In the genomic region with DNA sequence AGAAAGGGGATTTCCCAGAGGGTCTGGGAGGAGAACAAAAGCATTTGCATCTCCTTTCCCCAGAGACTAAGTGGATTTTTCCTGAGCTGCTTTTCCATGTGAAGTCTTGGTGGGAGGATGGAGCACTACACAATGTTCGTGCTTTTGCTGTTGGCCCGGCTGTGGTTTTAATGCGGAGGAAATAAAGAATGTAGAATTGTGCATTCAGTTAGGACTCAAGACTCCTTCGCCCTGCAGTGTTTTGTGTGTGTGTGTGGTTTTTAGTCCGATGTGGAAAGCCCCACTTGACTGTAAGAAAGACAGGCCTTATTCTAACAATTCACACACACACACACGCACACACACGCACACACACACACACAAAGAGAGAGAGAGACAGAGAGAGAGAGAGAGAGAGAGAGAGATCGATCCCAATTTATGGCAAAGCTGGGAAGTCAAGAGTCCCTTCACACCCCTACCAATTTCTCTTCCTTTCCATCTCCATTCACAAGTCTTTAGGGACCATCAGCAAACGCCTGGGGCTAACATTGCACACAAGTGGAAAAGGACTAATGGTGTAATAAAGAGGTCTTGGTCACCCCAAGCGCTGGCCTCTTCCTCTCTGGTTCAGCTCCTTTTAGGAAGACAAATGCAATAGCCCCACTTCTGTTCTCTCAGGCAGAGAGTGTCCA, we compare ENCODE assay signal across 9 cellular contexts. TPM values are rescaled to one million over a fixed set of nuclear protein-coding genes. Genes with fewer than 3 reads are reported as not detected.
DNase-seq lines count a peak whose midpoint lies in the region; ATAC-seq and TF ChIP-seq lines count a peak whose summit lies in the region.
"Had no signal": no experiment of that assay in that cellular context is flagged by ENCODE, and none has a peak within 500 bp of the region (broad histone marks: within the 10 kb centered on the region; RNA-seq: fewer than 3 reads in every experiment).

No MANE protein-coding gene starts in this region.

- no peaks in the 10 kb centered on the region for H3K27me3 Mint-ChIP-seq in brain
- peaks cover 0 to 4% (median 0%) of the 10 kb centered on the region in 5 donors for H3K27me3 Mint-ChIP-seq in naive thymus-derived CD4-positive, alpha-beta T cell

- H3K4me3 ChIP-seq in naive thymus-derived CD4-positive, alpha-beta T cell (ENCODE audit: low read length): no peak overlapping the region
- H3K4me3 ChIP-seq in Karpas-422 (ENCODE audit: low read length) (no peak overlapping the region), psoas muscle (no peak overlapping the region)

- H3K4me1 Mint-ChIP-seq in brain: peaks cover 46% of the 10 kb centered on the region
- peaks cover 13 to 46% (median 28%) of the 10 kb centered on the region in 7 donors for H3K4me1 Mint-ChIP-seq in naive thymus-derived CD4-positive, alpha-beta T cell

- H3K36me3 ChIP-seq in naive thymus-derived CD4-positive, alpha-beta T cell (ENCODE audit: control insufficient read depth in 2 of 3, insufficient read depth in 3 of 3, low read length in 3 of 3): no peaks in the 10 kb centered on the region
- no peaks in the 10 kb centered on the region for H3K36me3 ChIP-seq in Karpas-422 (ENCODE audit: insufficient read depth, low read length)
- no peaks in the 10 kb centered on the region for H3K36me3 ChIP-seq in psoas muscle (ENCODE audit: insufficient read depth in 1 of 2, low read depth in 1 of 2)

- H3K4me1 ChIP-seq in naive thymus-derived CD4-positive, alpha-beta T cell (ENCODE audit: control insufficient read depth in 2 of 2, insufficient read depth in 2 of 2, low read length in 2 of 2): peaks cover 4 to 13% of the 10 kb centered on the region in 2 donors
- H3K4me1 ChIP-seq in Karpas-422 (ENCODE audit: low read length) (no peaks in the 10 kb centered on the region), psoas muscle (no peaks in the 10 kb centered on the region)

- H2AFZ ChIP-seq in Karpas-422 (ENCODE audit: low read length): no peak overlapping the region

- intact Hi-C loops in naive thymus-derived CD4-positive, alpha-beta T cell (cut with micrococcal nuclease): loop anchor here in 1 of 2 donors (1.0 to 10.0 kb wide), 4 partner anchors 15 to 1743 kb away; a partner anchor contains a TSS
- intact Hi-C loops in psoas muscle (cut with DNase I): loop anchor here in 1 of 2 donors (5.0 kb wide), 1 partner anchor 106 kb away; no protein-coding TSS in a partner anchor

- H3K4me3 Mint-ChIP-seq in brain: peak overlapping the region; percentile 25 to 68 (median 67)
- peak overlapping the region in 8 of 10 donors; percentile 24 to 75 (median 44) for H3K4me3 Mint-ChIP-seq in naive thymus-derived CD4-positive, alpha-beta T cell

- CTCF ChIA-PET in naive thymus-derived CD4-positive, alpha-beta T cell (lab: Charles Lee): interaction anchor here (0.7 kb wide), 1 partner anchor 8 kb away, joined by 3 read pairs; no protein-coding TSS in a partner anchor

- H3K9me3 ChIP-seq in naive thymus-derived CD4-positive, alpha-beta T cell (ENCODE audit: control insufficient read depth in 2 of 3, low read length in 3 of 3): no peaks in the 10 kb centered on the region
- H3K9me3 ChIP-seq in Karpas-422 (ENCODE audit: low read length) (no peaks in the 10 kb centered on the region), psoas muscle (no peaks in the 10 kb centered on the region)

- 55 to 70% (median 67%) methylated on average over 10 of the region's 10 CpGs for WGBS in psoas muscle, 3 donors

- H3K9me2 ChIP-seq in Karpas-422 (replicated peaks; ENCODE audit: insufficient read depth, low read length): no peaks in the 10 kb centered on the region

- H3K9ac ChIP-seq in Karpas-422 (ENCODE audit: low read length): no peak overlapping the region

- ATAC-seq in naive thymus-derived CD4-positive, alpha-beta T cell: no peak
- no peak for ATAC-seq in HG03139 (IDR thresholded peaks at IDR 0.05; ENCODE audit: unreplicated experiment)
- no peak for ATAC-seq in psoas muscle

- H3K27me3 ChIP-seq in naive thymus-derived CD4-positive, alpha-beta T cell (ENCODE audit: control insufficient read depth in 2 of 2, insufficient read depth in 2 of 2, low read length in 2 of 2): no peaks in the 10 kb centered on the region
- H3K27me3 ChIP-seq in Karpas-422 (ENCODE audit: low read length) (no peaks in the 10 kb centered on the region), psoas muscle (ENCODE audit: insufficient read depth in 3 of 3, low read length in 2 of 3) (peaks cover 0 to 3% (median 0%) of the 10 kb centered on the region in 3 donors)

- H3K27ac ChIP-seq in naive thymus-derived CD4-positive, alpha-beta T cell (ENCODE audit: low read depth, low read length): no peak overlapping the region
- H3K27ac ChIP-seq in Karpas-422 (ENCODE audit: low read length) (no peak overlapping the region), psoas muscle (no peak overlapping the region)

- no peaks in the 10 kb centered on the region for H3K79me2 ChIP-seq in Karpas-422 (ENCODE audit: low read length)

- POLR2A ChIA-PET in naive thymus-derived CD4-positive, alpha-beta T cell (lab: Charles Lee): interaction anchor here (1.1 to 1.5 kb wide), 4 partner anchors 73 to 102 kb away, joined by 4 to 8 read pairs (median 4); no protein-coding TSS in a partner anchor

- H3K9me3 Mint-ChIP-seq in brain: peaks cover 0 to 9% (median 0%) of the 10 kb centered on the region in 5 experiments
- H3K9me3 Mint-ChIP-seq in naive thymus-derived CD4-positive, alpha-beta T cell: peaks cover 0 to 6% (median 0%) of the 10 kb centered on the region in 11 donors

- peak overlapping the region; percentile 54 to 93 (median 80) for H3K27ac Mint-ChIP-seq in brain
- H3K27ac Mint-ChIP-seq in naive thymus-derived CD4-positive, alpha-beta T cell: peak overlapping the region in 7 of 9 donors; percentile 13 to 85 (median 65)

- H4K20me1 ChIP-seq in Karpas-422 (ENCODE audit: insufficient read depth, low read depth, low read length): no peaks in the 10 kb centered on the region

- TF ChIP-seq CTCF in brain (conservative IDR thresholded peaks at IDR 0.05) (no peak), GM20000 (IDR thresholded peaks at IDR 0.05; ENCODE audit: extremely low read depth, missing control alignments) (no peak), psoas muscle (IDR thresholded peaks at IDR 0.05) (no peak)

- H3K4me2 ChIP-seq in Karpas-422 (ENCODE audit: low read depth, low read length, poor library complexity, severe bottlenecking): no peak overlapping the region

- DNase-seq in Daoy (ENCODE audit: low read depth) (peak; percentile 27), M059J (ENCODE audit: low read depth) (peak; percentile 52), GM20000 (ENCODE audit: low spot score) (no peak), Karpas-422 (no peak), psoas muscle (no peak)
- peak in 2 of 9 donors; percentile 17 to 23 for DNase-seq in naive thymus-derived CD4-positive, alpha-beta T cell

- H3K36me3 Mint-ChIP-seq in brain: no peaks in the 10 kb centered on the region
- H3K36me3 Mint-ChIP-seq in naive thymus-derived CD4-positive, alpha-beta T cell: peaks cover 0 to 5% (median 0%) of the 10 kb centered on the region in 5 donors

RNA-seq across cellular contexts. Expression of a gene that starts 44.2 kb away (rescaled TPM):
- not detected in 2 replicates for total RNA-seq in Daoy (2014; rRNA removed; shearing (Covaris generic))
- total RNA-seq in M059J (2014; rRNA removed; shearing (Covaris generic)): not detected in 2 replicates
- not detected for polyA plus RNA-seq in brain (ENCODE audit: insufficient read depth, low read depth, low replicate concordance)
- total RNA-seq in naive thymus-derived CD4-positive, alpha-beta T cell: not detected
- not detected for polyA plus RNA-seq in naive thymus-derived CD4-positive, alpha-beta T cell
- not detected in 2 replicates for total RNA-seq in Karpas-422 (2014; rRNA removed; shearing (Covaris generic); ENCODE audit: low replicate concordance)
- not detected for total RNA-seq in psoas muscle
- not detected for polyA plus RNA-seq in psoas muscle
- total RNA-seq: subcutaneous adipose tissue had no signal

Comparison
In these comparisons a context has a peak if more than half of its experiments do, and no peak if none do; other contexts are left out.
1. DNase-seq: peak in Daoy (single experiment) and M059J (single experiment); none in GM20000 (single experiment), Karpas-422 (single experiment) and psoas muscle (0 of 2).